ENCODE assay signal across 8 cellular contexts in genomic region chr5:74766887-74767578, GRCh38. TPM values are rescaled to one million over a fixed set of nuclear protein-coding genes. Genes with fewer than 3 reads are reported as not detected.
DNase-seq lines count a peak whose midpoint lies in the region; ATAC-seq and TF ChIP-seq lines count a peak whose summit lies in the region.

TSS of gene GFM2 (minus strand) at chr5:74767117. CDS start at chr5:74763742, 3,375 bp downstream.
TSS of gene NSA2 (plus strand) at chr5:74767249. CDS start at chr5:74767361, 112 bp downstream.

- peak within 1 kb of the TSS; percentile 78 for H3K9ac ChIP-seq in fibroblast of lung (ENCODE audit: insufficient read depth, low read length)

- TF ChIP-seq CTCF in DOHH2 (IDR thresholded peaks at IDR 0.05; ENCODE audit: low read depth, low read length, poor library complexity, severe bottlenecking) (no peak), GM23338 (conservative IDR thresholded peaks at IDR 0.05; ENCODE audit: low read depth in 2 of 2) (no peak), fibroblast of lung (conservative IDR thresholded peaks at IDR 0.05 in 1 of 2, IDR thresholded peaks at IDR 0.05 in 1 of 2; ENCODE audit: low read depth in 1 of 2, low read length in 2 of 2) (no peak)

- H3K79me2 ChIP-seq in DOHH2 (ENCODE audit: control insufficient read depth, low read length): peaks cover 61% of the 10 kb centered on the region
- H3K79me2 ChIP-seq in GM23338 (replicated peaks; ENCODE audit: insufficient read depth): peaks cover 54% of the 10 kb centered on the region
- peaks cover 41% of the 10 kb centered on the region for H3K79me2 ChIP-seq in fibroblast of lung (ENCODE audit: control insufficient read depth, insufficient read depth, low read length)

- H3K36me3 ChIP-seq in DOHH2 (ENCODE audit: control insufficient read depth, low read length) (peaks cover 68% of the 10 kb centered on the region), GM23338 (ENCODE audit: insufficient read depth) (peaks cover 28% of the 10 kb centered on the region), fibroblast of lung (ENCODE audit: control insufficient read depth, insufficient read depth, low read length) (no peaks in the 10 kb centered on the region)

- POLR2A ChIA-PET in naive thymus-derived CD8-positive, alpha-beta T cell (lab: Charles Lee): interaction anchor here (0.7 to 2.4 kb wide), 8 partner anchors 10 to 745 kb away, joined by 3 to 9 read pairs (median 4); partner anchors contain the start of genes ANKRD31, CERT1, FAM169A and HEXB

- H3K9me2 ChIP-seq in DOHH2 (replicated peaks; ENCODE audit: control insufficient read depth, low read length): no peaks in the 10 kb centered on the region
- H3K9me2 ChIP-seq in GM23338 (ENCODE audit: insufficient read depth): no peaks in the 10 kb centered on the region

- peaks cover 11% of the 10 kb centered on the region for H4K20me1 ChIP-seq in DOHH2 (ENCODE audit: control insufficient read depth, insufficient read depth, low read depth, low read length)
- H4K20me1 ChIP-seq in GM23338 (replicated peaks; ENCODE audit: insufficient read depth): peaks cover 5% of the 10 kb centered on the region; the same call in 1 of the 2 replicates
- H4K20me1 ChIP-seq in fibroblast of lung (ENCODE audit: control insufficient read depth, extremely low read depth, insufficient read depth, low read length): no peaks in the 10 kb centered on the region

- H3K4me3 ChIP-seq in DOHH2 (ENCODE audit: low read length) (peak within 1 kb of the TSS; percentile 98), GM23338 (peak within 1 kb of the TSS; percentile 99), fibroblast of lung (replicated peaks in 1 of 4; ENCODE audit: control extremely low read depth in 1 of 4, insufficient read depth in 1 of 4, low read depth in 3 of 4, low read length in 4 of 4) (peak within 1 kb of the TSS; percentile 97 to 99 (median 99))

- H3K4me1 ChIP-seq in DOHH2 (ENCODE audit: control insufficient read depth, low read length) (peaks cover 26% of the 10 kb centered on the region), GM23338 (ENCODE audit: insufficient read depth) (peaks cover 5% of the 10 kb centered on the region), fibroblast of lung (ENCODE audit: control insufficient read depth, extremely low read depth, insufficient read depth, low read length) (peaks cover 7% of the 10 kb centered on the region)

- H3K36me3 Mint-ChIP-seq in GM23338 (ENCODE audit: low read depth): peaks cover 37% of the 10 kb centered on the region
- peaks cover 78% of the 10 kb centered on the region for H3K36me3 Mint-ChIP-seq in activated T-helper 17 cell treated with anti-CD3 and anti-CD28 coated beads, Interleukin-2, amount 50 U/mL, for 72 hours (ENCODE audit: low read depth)
- H3K36me3 Mint-ChIP-seq in naive thymus-derived CD8-positive, alpha-beta T cell: peaks cover 4 to 42% (median 9%) of the 10 kb centered on the region in 3 donors

- H3K27ac ChIP-seq in DOHH2 (ENCODE audit: low read depth, low read length): peak within 1 kb of the TSS; percentile 53
- peak within 1 kb of the TSS; percentile 78; the same call in 1 of the 2 replicates for H3K27ac ChIP-seq in GM23338 (ENCODE audit: low read depth)
- H3K27ac ChIP-seq in fibroblast of lung (ENCODE audit: insufficient read depth, low read length): peak within 1 kb of the TSS; percentile 79

- ATAC-seq in GM23338: peak; percentile 95
- peak; percentile 87 for ATAC-seq in activated T-helper 17 cell treated with anti-CD3 and anti-CD28 coated beads, Interleukin-2, amount 50 U/mL, for 72 hours (replicated peaks)
- peak; percentile 83 to 88 for ATAC-seq in naive thymus-derived CD8-positive, alpha-beta T cell

- peaks cover 11% of the 10 kb centered on the region for H3K4me1 Mint-ChIP-seq in GM23338
- peaks cover 12% of the 10 kb centered on the region for H3K4me1 Mint-ChIP-seq in activated T-helper 17 cell treated with anti-CD3 and anti-CD28 coated beads, Interleukin-2, amount 50 U/mL, for 72 hours
- peaks cover 9 to 51% (median 39%) of the 10 kb centered on the region in 4 donors for H3K4me1 Mint-ChIP-seq in naive thymus-derived CD8-positive, alpha-beta T cell

- H3K4me2 ChIP-seq in DOHH2 (ENCODE audit: low read length): peak within 1 kb of the TSS; percentile 83
- peak within 1 kb of the TSS; percentile 94 for H3K4me2 ChIP-seq in GM23338
- H3K4me2 ChIP-seq in fibroblast of lung (ENCODE audit: extremely low read depth, insufficient read depth, low read length): peak within 1 kb of the TSS; percentile 77

- no peaks in the 10 kb centered on the region for H3K27me3 ChIP-seq in DOHH2 (ENCODE audit: control insufficient read depth, low read length)
- no peaks in the 10 kb centered on the region for H3K27me3 ChIP-seq in GM23338 (ENCODE audit: insufficient read depth)
- no peaks in the 10 kb centered on the region for H3K27me3 ChIP-seq in fibroblast of lung (ENCODE audit: control insufficient read depth, insufficient read depth, low read length)

- peaks cover 3% of the 10 kb centered on the region for H3K27me3 Mint-ChIP-seq in GM23338 (ENCODE audit: insufficient read depth, low read depth, poor library complexity)
- no peaks in the 10 kb centered on the region for H3K27me3 Mint-ChIP-seq in activated T-helper 17 cell treated with anti-CD3 and anti-CD28 coated beads, Interleukin-2, amount 50 U/mL, for 72 hours
- H3K27me3 Mint-ChIP-seq in naive thymus-derived CD8-positive, alpha-beta T cell: no peaks in the 10 kb centered on the region

- peak within 1 kb of the TSS; percentile 100 for H3K4me3 Mint-ChIP-seq in GM23338
- peak within 1 kb of the TSS; percentile 99 for H3K4me3 Mint-ChIP-seq in activated T-helper 17 cell treated with anti-CD3 and anti-CD28 coated beads, Interleukin-2, amount 50 U/mL, for 72 hours
- H3K4me3 Mint-ChIP-seq in naive thymus-derived CD8-positive, alpha-beta T cell: peak within 1 kb of the TSS; percentile 97 to 100 (median 99)

- H2AFZ ChIP-seq in GM23338 (peak within 1 kb of the TSS; percentile 100), fibroblast of lung (ENCODE audit: low read length) (peak within 1 kb of the TSS; percentile 100)

- peak; percentile 98 for DNase-seq in GM23338 (ENCODE audit: low spot score)
- peak; percentile 89 for DNase-seq in LHCN-M2 (ENCODE audit: low read depth)
- DNase-seq in RPMI8226: peak; percentile 97
- DNase-seq in fibroblast of lung (ENCODE audit: low read depth in 2 of 2): peak; percentile 93 to 95
- peak; percentile 81 to 97 (median 93) for DNase-seq in naive thymus-derived CD8-positive, alpha-beta T cell
- DNase-seq in stimulated activated naive CD4-positive, alpha-beta T cell (lab: John Stamatoyannopoulos, UW): peak; percentile 84 to 94 (median 91)

- no peaks in the 10 kb centered on the region for H3K9me3 ChIP-seq in DOHH2 (ENCODE audit: control insufficient read depth, insufficient read depth, low read length)
- no peaks in the 10 kb centered on the region for H3K9me3 ChIP-seq in fibroblast of lung (ENCODE audit: control insufficient read depth, insufficient read depth, low read depth, low read length)

- H3K9me3 Mint-ChIP-seq in GM23338: no peaks in the 10 kb centered on the region
- no peaks in the 10 kb centered on the region for H3K9me3 Mint-ChIP-seq in activated T-helper 17 cell treated with anti-CD3 and anti-CD28 coated beads, Interleukin-2, amount 50 U/mL, for 72 hours
- no peaks in the 10 kb centered on the region for H3K9me3 Mint-ChIP-seq in naive thymus-derived CD8-positive, alpha-beta T cell

- no peaks in the 10 kb centered on the region for H3F3A ChIP-seq in DOHH2 (ENCODE audit: control insufficient read depth, insufficient read depth)
- peaks cover 8% of the 10 kb centered on the region for H3F3A ChIP-seq in GM23338 (replicated peaks; ENCODE audit: low read depth)

- peak within 1 kb of the TSS; percentile 96 for H3K27ac Mint-ChIP-seq in GM23338
- H3K27ac Mint-ChIP-seq in activated T-helper 17 cell treated with anti-CD3 and anti-CD28 coated beads, Interleukin-2, amount 50 U/mL, for 72 hours: peak within 1 kb of the TSS; percentile 97
- H3K27ac Mint-ChIP-seq in naive thymus-derived CD8-positive, alpha-beta T cell: peak within 1 kb of the TSS; percentile 89 to 100 (median 98)

TF ChIP-seq in GM23338, 12 proteins besides CTCF, POLR2A, EP300 and RAD21 (continues in another document):
- TF ChIP-seq POLR2AphosphoS5 (IDR thresholded peaks at IDR 0.05; ENCODE audit: low read depth) (peak; percentile 79), JUNB (IDR thresholded peaks at IDR 0.05; ENCODE audit: unreplicated experiment) (no peak)

RNA-seq across cellular contexts. Expression of gene GFM2, which starts in this region (rescaled TPM):
- 50.1 and 50.8 TPM in 2 replicates for total RNA-seq in GM23338 (2014; rRNA removed; shearing (Covaris generic))
- polyA plus RNA-seq in GM23338 (2016; fragmentation: Nextera tagmentation; extraction: Ambion mirVana): 26.6 and 28.5 TPM in 2 replicates
- total RNA-seq in LHCN-M2 (2014; rRNA removed): 56.7 and 58.7 TPM in 2 replicates
- polyA plus RNA-seq in LHCN-M2 (2012): 19.2 TPM
- total RNA-seq in activated T-helper 17 cell treated with anti-CD3 and anti-CD28 coated beads, Interleukin-2, amount 50 U/mL, for 72 hours: 10 to 100 TPM; 26.7 to 37.8 TPM
- total RNA-seq in fibroblast of lung: 36.7 and 51.7 TPM in 2 replicates
- polyA plus RNA-seq in fibroblast of lung: 30.2 and 34.3 TPM in 2 replicates
- 17.1 and 19.5 TPM in 2 replicates for polyA plus RNA-seq in fibroblast of lung (2012)
- polyA minus RNA-seq in fibroblast of lung (ENCODE audit: low replicate concordance): 2.1 and 6.0 TPM in 2 replicates
- total RNA-seq in naive thymus-derived CD8-positive, alpha-beta T cell: 10 to 100 TPM; 21.4 to 25.5 TPM
- polyA plus RNA-seq in naive thymus-derived CD8-positive, alpha-beta T cell: 10 to 100 TPM in 1 of 3 donors, 1 to 10 TPM in 2; 4.5 to 11.4 (median 5.1) TPM

RNA-seq across cellular contexts. Expression of gene NSA2, which starts in this region (rescaled TPM):
- total RNA-seq in GM23338 (2014; rRNA removed; shearing (Covaris generic)): 103 and 115 TPM in 2 replicates
- polyA plus RNA-seq in GM23338 (2016; fragmentation: Nextera tagmentation; extraction: Ambion mirVana) (244 and 259 TPM in 2 replicates), fibroblast of lung (134 and 169 TPM in 2 replicates)
- total RNA-seq in LHCN-M2 (2014; rRNA removed) (118 and 139 TPM in 2 replicates), fibroblast of lung (139 and 148 TPM in 2 replicates)
- polyA plus RNA-seq in LHCN-M2 (2012): 83.3 TPM
- 10 to 100 TPM; 75.9 to 80.3 TPM for total RNA-seq in activated T-helper 17 cell treated with anti-CD3 and anti-CD28 coated beads, Interleukin-2, amount 50 U/mL, for 72 hours
- polyA plus RNA-seq in fibroblast of lung (2012): 90.9 and 139 TPM in 2 replicates
- polyA minus RNA-seq in fibroblast of lung (ENCODE audit: low replicate concordance): 2.2 and 6.4 TPM in 2 replicates
- 100 to 1,000 TPM; 203 to 204 TPM for total RNA-seq in naive thymus-derived CD8-positive, alpha-beta T cell
- polyA plus RNA-seq in naive thymus-derived CD8-positive, alpha-beta T cell: 10 to 100 TPM; 52.6 to 84.6 (median 68.8) TPM

Comparison
In these comparisons a context has a peak if more than half of its experiments do, and no peak if none do; other contexts are left out.
1. Peak in every context shown above with its lines: DNase-seq, ATAC-seq, H3K4me3 ChIP-seq and H3K27ac ChIP-seq.